7 cellular contexts compared by ENCODE assay signal in genomic region chr1:8446119-8446518, GRCh38.
A peak's percentile ranks its signal among the peaks of the same experiment; 100 is the strongest.
DNase-seq lines count a peak whose midpoint lies in the region; ATAC-seq and TF ChIP-seq lines count a peak whose summit lies in the region.
"Not testable (repeated sequence)": the region's sequence is repeated elsewhere in the genome, so short reads cannot be mapped to it uniquely, and the experiment has no call there.

No MANE protein-coding gene starts in this region.

- H3K27me3 Mint-ChIP-seq in GM23338 (ENCODE audit: insufficient read depth, low read depth, poor library complexity); WTC11 (ENCODE audit: low read depth); activated T-cell treated with anti-CD3 and anti-CD28 coated beads, Interleukin-2, amount 50 U/mL, for 72 hours (ENCODE audit: low read depth); activated naive CD8-positive, alpha-beta T cell treated with anti-CD3 and anti-CD28 coated beads, Interleukin-2, amount 10 ng/mL, durations not matched to agents 7 days and 5 days; endothelial cell (ENCODE audit: unreplicated experiment); nephron progenitor cell (ENCODE audit: low read depth, poor library complexity); stimulated activated naive CD8-positive, alpha-beta T cell treated with anti-CD3 and anti-CD28 coated beads, Interleukin-15, Interleukin-2, amounts not matched to agents 100 ng/mL and 50 ng/mL, for 24 hours: not testable (repeated sequence)

- not testable (repeated sequence) for H4K20me1 ChIP-seq in GM23338 (replicated peaks; ENCODE audit: insufficient read depth)

- H3K4me1 ChIP-seq in GM23338 (ENCODE audit: insufficient read depth), result peaks cover 53% of the 10 kb centered on the region

- not testable (repeated sequence) for H3K4me3 Mint-ChIP-seq in GM23338; WTC11; endothelial cell (ENCODE audit: unreplicated experiment); nephron progenitor cell
- H3K4me3 Mint-ChIP-seq in activated T-cell treated with anti-CD3 and anti-CD28 coated beads, Interleukin-2, amount 50 U/mL, for 72 hours, result peak overlapping the region in 1 of 2 donors; percentile 35
- H3K4me3 Mint-ChIP-seq in activated naive CD8-positive, alpha-beta T cell treated with anti-CD3 and anti-CD28 coated beads, Interleukin-2, amount 10 ng/mL, durations not matched to agents 7 days and 5 days, result peak overlapping the region; percentile 43
- H3K4me3 Mint-ChIP-seq in stimulated activated naive CD8-positive, alpha-beta T cell treated with anti-CD3 and anti-CD28 coated beads, Interleukin-15, Interleukin-2, amounts not matched to agents 100 ng/mL and 50 ng/mL, for 24 hours, result peak overlapping the region; percentile 3

- peaks cover 47% of the 10 kb centered on the region for H3K79me2 ChIP-seq in GM23338 (replicated peaks; ENCODE audit: insufficient read depth)

- H3K4me1 Mint-ChIP-seq in GM23338, result peaks cover 52% of the 10 kb centered on the region
- peaks cover 49% of the 10 kb centered on the region for H3K4me1 Mint-ChIP-seq in WTC11
- peaks cover 14% of the 10 kb centered on the region for H3K4me1 Mint-ChIP-seq in activated T-cell treated with anti-CD3 and anti-CD28 coated beads, Interleukin-2, amount 50 U/mL, for 72 hours (ENCODE audit: low read depth)
- H3K4me1 Mint-ChIP-seq in activated naive CD8-positive, alpha-beta T cell treated with anti-CD3 and anti-CD28 coated beads, Interleukin-2, amount 10 ng/mL, durations not matched to agents 7 days and 5 days, result peaks cover 16% of the 10 kb centered on the region
- H3K4me1 Mint-ChIP-seq in endothelial cell (ENCODE audit: unreplicated experiment), result not testable (repeated sequence)
- H3K4me1 Mint-ChIP-seq in nephron progenitor cell, result peaks cover 18% of the 10 kb centered on the region
- H3K4me1 Mint-ChIP-seq in stimulated activated naive CD8-positive, alpha-beta T cell treated with anti-CD3 and anti-CD28 coated beads, Interleukin-15, Interleukin-2, amounts not matched to agents 100 ng/mL and 50 ng/mL, for 24 hours (ENCODE audit: low read depth), result peaks cover 17% of the 10 kb centered on the region

- H2AFZ ChIP-seq in GM23338, result not testable (repeated sequence)

- not testable (repeated sequence) for H3K9me2 ChIP-seq in GM23338 (ENCODE audit: insufficient read depth)

- CTCF ChIA-PET in WTC11 (lab: Charles Lee), result not testable (repeated sequence)

- H3K4me2 ChIP-seq in GM23338, result not testable (repeated sequence)

- H3K27ac Mint-ChIP-seq in GM23338, result peak overlapping the region; percentile 39; the same call in 1 of the 2 replicates
- peak overlapping the region; percentile 89 for H3K27ac Mint-ChIP-seq in WTC11
- not testable (repeated sequence) for H3K27ac Mint-ChIP-seq in activated T-cell treated with anti-CD3 and anti-CD28 coated beads, Interleukin-2, amount 50 U/mL, for 72 hours; activated naive CD8-positive, alpha-beta T cell treated with anti-CD3 and anti-CD28 coated beads, Interleukin-2, amount 10 ng/mL, durations not matched to agents 7 days and 5 days
- H3K27ac Mint-ChIP-seq in endothelial cell (ENCODE audit: unreplicated experiment), result peak overlapping the region; percentile 2
- H3K27ac Mint-ChIP-seq in nephron progenitor cell, result peak overlapping the region; percentile 85
- H3K27ac Mint-ChIP-seq in stimulated activated naive CD8-positive, alpha-beta T cell treated with anti-CD3 and anti-CD28 coated beads, Interleukin-15, Interleukin-2, amounts not matched to agents 100 ng/mL and 50 ng/mL, for 24 hours, result peak overlapping the region; percentile 36

- not testable (repeated sequence) for H3K9me3 Mint-ChIP-seq in GM23338; WTC11; activated T-cell treated with anti-CD3 and anti-CD28 coated beads, Interleukin-2, amount 50 U/mL, for 72 hours; activated naive CD8-positive, alpha-beta T cell treated with anti-CD3 and anti-CD28 coated beads, Interleukin-2, amount 10 ng/mL, durations not matched to agents 7 days and 5 days; endothelial cell (ENCODE audit: unreplicated experiment); stimulated activated naive CD8-positive, alpha-beta T cell treated with anti-CD3 and anti-CD28 coated beads, Interleukin-15, Interleukin-2, amounts not matched to agents 100 ng/mL and 50 ng/mL, for 24 hours
- peaks cover 51% of the 10 kb centered on the region for H3K9me3 Mint-ChIP-seq in nephron progenitor cell

- not testable (repeated sequence) for TF ChIP-seq CTCF in GM23338 (conservative IDR thresholded peaks at IDR 0.05; ENCODE audit: low read depth in 2 of 2); WTC11 (IDR thresholded peaks at IDR 0.05); endothelial cell (IDR thresholded peaks at IDR 0.05; ENCODE audit: unreplicated experiment); nephron progenitor cell (IDR thresholded peaks at IDR 0.05)

- not testable (repeated sequence) for H3K4me3 ChIP-seq in GM23338

- not testable (repeated sequence) for H3K27me3 ChIP-seq in GM23338 (ENCODE audit: insufficient read depth)

- not testable (repeated sequence) for H3F3A ChIP-seq in GM23338 (replicated peaks; ENCODE audit: low read depth)

- DNase-seq in GM23338 (ENCODE audit: low spot score); WTC11 (ENCODE audit: low spot score); activated T-cell treated with anti-CD3 and anti-CD28 coated beads, Interleukin-2, amount 50 U/mL, for 72 hours; activated naive CD8-positive, alpha-beta T cell treated with anti-CD3 and anti-CD28 coated beads, Interleukin-2, amount 10 ng/mL, durations not matched to agents 7 days and 5 days; endothelial cell (ENCODE audit: low spot score); nephron progenitor cell: not testable (repeated sequence)

- peak overlapping the region; percentile 64; the same call in 1 of the 2 replicates for H3K27ac ChIP-seq in GM23338 (ENCODE audit: low read depth)

- H3K36me3 Mint-ChIP-seq in GM23338 (ENCODE audit: low read depth) (peaks cover 27% of the 10 kb centered on the region), WTC11 (peaks cover 12% of the 10 kb centered on the region), nephron progenitor cell (ENCODE audit: low read depth) (peaks cover 19% of the 10 kb centered on the region)
- peaks cover 7 to 12% of the 10 kb centered on the region in 2 donors for H3K36me3 Mint-ChIP-seq in activated T-cell treated with anti-CD3 and anti-CD28 coated beads, Interleukin-2, amount 50 U/mL, for 72 hours (ENCODE audit: insufficient read depth in 2 of 2)
- H3K36me3 Mint-ChIP-seq in activated naive CD8-positive, alpha-beta T cell treated with anti-CD3 and anti-CD28 coated beads, Interleukin-2, amount 10 ng/mL, durations not matched to agents 7 days and 5 days, result peaks cover 23% of the 10 kb centered on the region
- not testable (repeated sequence) for H3K36me3 Mint-ChIP-seq in endothelial cell (ENCODE audit: low read depth, unreplicated experiment)
- H3K36me3 Mint-ChIP-seq in stimulated activated naive CD8-positive, alpha-beta T cell treated with anti-CD3 and anti-CD28 coated beads, Interleukin-15, Interleukin-2, amounts not matched to agents 100 ng/mL and 50 ng/mL, for 24 hours (ENCODE audit: low read depth), result peaks cover 30% of the 10 kb centered on the region

- not testable (repeated sequence) for H3K36me3 ChIP-seq in GM23338 (ENCODE audit: insufficient read depth)

- ATAC-seq in GM23338, WTC11: not testable (repeated sequence)
- ATAC-seq in activated T-cell treated with anti-CD3 and anti-CD28 coated beads, Interleukin-2, amount 50 U/mL, for 72 hours (replicated peaks in 1 of 2), result peak; percentile 27 to 38
- ATAC-seq in activated naive CD8-positive, alpha-beta T cell treated with anti-CD3 and anti-CD28 coated beads, Interleukin-2, amount 10 ng/mL, durations not matched to agents 7 days and 5 days (ENCODE audit: low read depth), result peak; percentile 52

- POLR2A ChIA-PET in WTC11 (lab: Charles Lee); activated naive CD8-positive, alpha-beta T cell treated with anti-CD3 and anti-CD28 coated beads, Interleukin-2, amount 10 ng/mL, durations not matched to agents 7 days and 5 days (lab: Charles Lee): not testable (repeated sequence)
